ENCODE assay signal across 12 cellular contexts in genomic region chr1:211920141-211920572, GRCh38.
DNase-seq lines count a peak whose midpoint lies in the region; ATAC-seq, FAIRE-seq and TF ChIP-seq lines count a peak whose summit lies in the region.
"Had no signal": no experiment of that assay in that cellular context is flagged by ENCODE, and none has a peak within 500 bp of the region (broad histone marks: within the 10 kb centered on the region; RNA-seq: fewer than 3 reads in every experiment).

No MANE protein-coding gene starts in this region.

- WGBS in HepG2 (ENCODE audit: low lambda C conversion rate), result 30% methylated on average over 5 of the region's 5 CpGs

- H3K79me2 ChIP-seq in HepG2 (ENCODE audit: insufficient read depth, low read length), result no peaks in the 10 kb centered on the region
- no peaks in the 10 kb centered on the region for H3K79me2 ChIP-seq in GM23338 (replicated peaks; ENCODE audit: insufficient read depth)

- no peak for ATAC-seq in activated naive CD8-positive, alpha-beta T cell treated with anti-CD3 and anti-CD28 coated beads, Interleukin-2, amount 50 U/mL, for 24 hours
- ATAC-seq in HepG2 (0 out of 3 replicates have a peak, but pooled peaks have one; percentile 8), GM23338 (no peak)
- no peak for ATAC-seq in naive thymus-derived CD4-positive, alpha-beta T cell

- H3K4me2 ChIP-seq in HepG2 (ENCODE audit: low read depth, low read length) (peak overlapping the region; percentile 72), GM23338 (no peak overlapping the region)

- no peaks in the 10 kb centered on the region for H3K36me3 ChIP-seq in HepG2 (replicated peaks in 1 of 2; ENCODE audit: control insufficient read depth in 1 of 2, insufficient read depth in 2 of 2, low read length in 2 of 2)
- no peaks in the 10 kb centered on the region for H3K36me3 ChIP-seq in naive thymus-derived CD4-positive, alpha-beta T cell (ENCODE audit: control insufficient read depth in 2 of 3, insufficient read depth in 3 of 3, low read length in 3 of 3)
- H3K36me3 ChIP-seq in GM23338 (ENCODE audit: insufficient read depth), result no peaks in the 10 kb centered on the region
- H3K36me3 ChIP-seq in WERI-Rb-1, result no peaks in the 10 kb centered on the region

- peak overlapping the region; percentile 26 for H3K27ac Mint-ChIP-seq in activated naive CD8-positive, alpha-beta T cell treated with anti-CD3 and anti-CD28 coated beads, Interleukin-2, amount 50 U/mL, for 24 hours
- H3K27ac Mint-ChIP-seq in activated naive CD8-positive, alpha-beta T cell treated with anti-CD3 and anti-CD28 coated beads for 36 hours, result no peak overlapping the region
- no peak overlapping the region for H3K27ac Mint-ChIP-seq in naive thymus-derived CD4-positive, alpha-beta T cell
- no peak overlapping the region for H3K27ac Mint-ChIP-seq in GM23338

- TF ChIP-seq CTCF in HepG2 (CRISPR knock-in tag; IDR thresholded peaks at IDR 0.05) (no peak; the same call in 1 of the 2 replicates), GM23338 (conservative IDR thresholded peaks at IDR 0.05; ENCODE audit: low read depth in 2 of 2) (no peak), WERI-Rb-1 (IDR thresholded peaks at IDR 0.05; ENCODE audit: low read depth, low read length) (no peak)

- H3K27ac ChIP-seq in HepG2 (ENCODE audit: extremely low read length, insufficient read depth, low read length), result peak overlapping the region; percentile 78
- H3K27ac ChIP-seq in naive thymus-derived CD4-positive, alpha-beta T cell (ENCODE audit: low read depth, low read length), result no peak overlapping the region
- no peak overlapping the region for H3K27ac ChIP-seq in GM23338 (ENCODE audit: low read depth)
- no peak overlapping the region for H3K27ac ChIP-seq in WERI-Rb-1

- H3K27me3 ChIP-seq in HepG2 (ENCODE audit: control insufficient read depth in 1 of 2, insufficient read depth in 2 of 2, low read length in 2 of 2) (no peaks in the 10 kb centered on the region), GM23338 (ENCODE audit: insufficient read depth) (no peaks in the 10 kb centered on the region), WERI-Rb-1 (ENCODE audit: insufficient read depth, low read depth, severe bottlenecking) (no peaks in the 10 kb centered on the region)
- H3K27me3 ChIP-seq in naive thymus-derived CD4-positive, alpha-beta T cell (ENCODE audit: control insufficient read depth in 2 of 2, insufficient read depth in 2 of 2, low read length in 2 of 2), result no peaks in the 10 kb centered on the region

- TF ChIP-seq RAD21 in HepG2 (CRISPR knock-in tag; IDR thresholded peaks at IDR 0.05), result no peak

- peak overlapping the region in 2 of 3 experiments; percentile 28 to 42; a peak in 2 of 6 replicates for H3K4me3 ChIP-seq in HepG2 (replicated peaks in 1 of 3; ENCODE audit: insufficient read depth in 1 of 3, low read depth in 2 of 3, low read length in 3 of 3)
- H3K4me3 ChIP-seq in naive thymus-derived CD4-positive, alpha-beta T cell (ENCODE audit: low read length), result no peak overlapping the region
- no peak overlapping the region for H3K4me3 ChIP-seq in GM23338
- no peak overlapping the region for H3K4me3 ChIP-seq in WERI-Rb-1 (ENCODE audit: low read depth, low read length)
- H3K4me3 ChIP-seq: skin epidermis had no signal

- H3K27me3 Mint-ChIP-seq in activated naive CD8-positive, alpha-beta T cell treated with anti-CD3 and anti-CD28 coated beads, Interleukin-2, amount 50 U/mL, for 24 hours, result peaks cover 24% of the 10 kb centered on the region
- H3K27me3 Mint-ChIP-seq in activated naive CD8-positive, alpha-beta T cell treated with anti-CD3 and anti-CD28 coated beads for 36 hours, result peaks cover 9% of the 10 kb centered on the region
- H3K27me3 Mint-ChIP-seq in naive thymus-derived CD4-positive, alpha-beta T cell, result peaks cover 3 to 60% (median 12%) of the 10 kb centered on the region in 5 donors
- H3K27me3 Mint-ChIP-seq in GM23338 (ENCODE audit: insufficient read depth, low read depth, poor library complexity), result peaks cover 6% of the 10 kb centered on the region

- in situ Hi-C loops in HepG2 (cut with HindIII; ENCODE audit: extremely low pct_ligation_motif_present, low pct_unique_long_range_greater_than_20kb), result no loop called here

- FAIRE-seq in HepG2 (lab: Jason Lieb, UNC), result peak; percentile 32
- FAIRE-seq: GM12892 had no signal

- no peak for DNase-seq in activated naive CD8-positive, alpha-beta T cell treated with anti-CD3 and anti-CD28 coated beads, Interleukin-2, amount 50 U/mL, for 24 hours
- DNase-seq in activated naive CD8-positive, alpha-beta T cell treated with anti-CD3 and anti-CD28 coated beads for 36 hours, result no peak
- DNase-seq in brain pericyte (ENCODE audit: low read depth, low spot score) (peak; percentile 33), HepG2 (ENCODE audit: low spot score) (no peak), GM23338 (ENCODE audit: low spot score) (no peak), globus pallidus (ENCODE audit: low spot score) (no peak), WERI-Rb-1 (no peak)
- no peak for DNase-seq in naive thymus-derived CD4-positive, alpha-beta T cell
- DNase-seq: activated CD8-positive, alpha-beta memory T cell treated with anti-CD3 and anti-CD28 coated beads, Interleukin-2, amount 50 U/mL, for 48 hours; NCI-H1436 treated with DMSO at 0.1 percent for 48 hours had no signal

- no peaks in the 10 kb centered on the region for H3K36me3 Mint-ChIP-seq in activated naive CD8-positive, alpha-beta T cell treated with anti-CD3 and anti-CD28 coated beads, Interleukin-2, amount 50 U/mL, for 24 hours (ENCODE audit: low read depth)
- H3K36me3 Mint-ChIP-seq in activated naive CD8-positive, alpha-beta T cell treated with anti-CD3 and anti-CD28 coated beads for 36 hours, result no peaks in the 10 kb centered on the region
- H3K36me3 Mint-ChIP-seq in naive thymus-derived CD4-positive, alpha-beta T cell, result no peaks in the 10 kb centered on the region
- H3K36me3 Mint-ChIP-seq in GM23338 (ENCODE audit: low read depth), result no peaks in the 10 kb centered on the region

- CTCF ChIA-PET in HepG2 (lab: Yijun Ruan, JAX; ENCODE audit: low intra/inter-chr PET ratio, low total read pairs), result no interaction called here
- CTCF ChIA-PET in naive thymus-derived CD4-positive, alpha-beta T cell (lab: Charles Lee), result no interaction called here

- BruUV-seq in HepG2 (replicated peaks; lab: Mats Ljungman, UMichigan), result no TSS peak

- H3K9ac ChIP-seq in HepG2 (ENCODE audit: insufficient read depth, low read depth, low read length), result peak overlapping the region; percentile 37; the same call in 1 of the 2 replicates

- no peaks in the 10 kb centered on the region for H3K9me2 ChIP-seq in GM23338 (ENCODE audit: insufficient read depth)

- no peaks in the 10 kb centered on the region for H3K9me3 Mint-ChIP-seq in activated naive CD8-positive, alpha-beta T cell treated with anti-CD3 and anti-CD28 coated beads, Interleukin-2, amount 50 U/mL, for 24 hours
- H3K9me3 Mint-ChIP-seq in activated naive CD8-positive, alpha-beta T cell treated with anti-CD3 and anti-CD28 coated beads for 36 hours, result no peaks in the 10 kb centered on the region
- H3K9me3 Mint-ChIP-seq in naive thymus-derived CD4-positive, alpha-beta T cell, result peaks cover 0 to 4% (median 0%) of the 10 kb centered on the region in 11 donors
- no peaks in the 10 kb centered on the region for H3K9me3 Mint-ChIP-seq in GM23338

- TF ChIP-seq EP300 in HepG2 (IDR thresholded peaks at IDR 0.05; ENCODE audit: low read depth in 2 of 2, low read length in 2 of 2) (no peak), HepG2 (CRISPR knock-in tag; IDR thresholded peaks at IDR 0.05; ENCODE audit: borderline replicate concordance) (no peak)

- H3K9me3 ChIP-seq in HepG2 (ENCODE audit: low read length), result no peaks in the 10 kb centered on the region
- no peaks in the 10 kb centered on the region for H3K9me3 ChIP-seq in naive thymus-derived CD4-positive, alpha-beta T cell (ENCODE audit: control insufficient read depth in 2 of 3, low read length in 3 of 3)
- no peaks in the 10 kb centered on the region for H3K9me3 ChIP-seq in WERI-Rb-1 (ENCODE audit: severe bottlenecking)

- POLR2A ChIA-PET in HepG2 (lab: Yijun Ruan, JAX), result interaction anchor here (0.7 to 2.3 kb wide), 6 partner anchors 9 to 115 kb away, joined by 3 to 12 read pairs (median 4); partner anchors contain the start of genes DTL and INTS7
- POLR2A ChIA-PET in naive thymus-derived CD4-positive, alpha-beta T cell (lab: Charles Lee), result no interaction called here

- no peaks in the 10 kb centered on the region for H3F3A ChIP-seq in GM23338 (replicated peaks; ENCODE audit: low read depth)

- peaks cover 71% of the 10 kb centered on the region for H3K4me1 ChIP-seq in HepG2 (ENCODE audit: insufficient read depth, low read length)
- no peaks in the 10 kb centered on the region for H3K4me1 ChIP-seq in naive thymus-derived CD4-positive, alpha-beta T cell (ENCODE audit: control insufficient read depth in 2 of 2, insufficient read depth in 2 of 2, low read length in 2 of 2)
- H3K4me1 ChIP-seq in GM23338 (ENCODE audit: insufficient read depth), result no peaks in the 10 kb centered on the region; the same call in 1 of the 2 replicates

- no peaks in the 10 kb centered on the region for H4K20me1 ChIP-seq in HepG2 (ENCODE audit: insufficient read depth, low read length)
- H4K20me1 ChIP-seq in GM23338 (replicated peaks; ENCODE audit: insufficient read depth), result no peaks in the 10 kb centered on the region

- H3K4me3 Mint-ChIP-seq in activated naive CD8-positive, alpha-beta T cell treated with anti-CD3 and anti-CD28 coated beads, Interleukin-2, amount 50 U/mL, for 24 hours, result no peak overlapping the region
- no peak overlapping the region for H3K4me3 Mint-ChIP-seq in activated naive CD8-positive, alpha-beta T cell treated with anti-CD3 and anti-CD28 coated beads for 36 hours
- no peak overlapping the region for H3K4me3 Mint-ChIP-seq in naive thymus-derived CD4-positive, alpha-beta T cell
- H3K4me3 Mint-ChIP-seq in GM23338, result no peak overlapping the region

- H2AFZ ChIP-seq in HepG2 (ENCODE audit: low read length) (peak overlapping the region; percentile 30), GM23338 (no peak overlapping the region; the same call in 1 of the 2 replicates)

- no peaks in the 10 kb centered on the region for H3K4me1 Mint-ChIP-seq in activated naive CD8-positive, alpha-beta T cell treated with anti-CD3 and anti-CD28 coated beads, Interleukin-2, amount 50 U/mL, for 24 hours
- H3K4me1 Mint-ChIP-seq in activated naive CD8-positive, alpha-beta T cell treated with anti-CD3 and anti-CD28 coated beads for 36 hours, result no peaks in the 10 kb centered on the region
- H3K4me1 Mint-ChIP-seq in naive thymus-derived CD4-positive, alpha-beta T cell, result peaks cover 0 to 6% (median 0%) of the 10 kb centered on the region in 7 donors
- peaks cover 6% of the 10 kb centered on the region; the same call in 2 of the 3 replicates for H3K4me1 Mint-ChIP-seq in GM23338

- no peak for TF ChIP-seq POLR2A in HepG2 (IDR thresholded peaks at IDR 0.05; ENCODE audit: insufficient read depth in 1 of 2, low read depth in 2 of 2, low read length in 2 of 2)

- intact Hi-C loops in HepG2 (cut with micrococcal nuclease; ENCODE audit: unreplicated experiment), result no loop called here
- intact Hi-C loops in naive thymus-derived CD4-positive, alpha-beta T cell (cut with micrococcal nuclease), result no loop called here

TF ChIP-seq in GM23338, 12 proteins besides CTCF, POLR2A, EP300 and RAD21:
- TF ChIP-seq JUNB (IDR thresholded peaks at IDR 0.05; ENCODE audit: unreplicated experiment) (no peak), ZNF114 (CRISPR knock-in tag; IDR thresholded peaks at IDR 0.05) (no peak)
TF ChIP-seq in GM23338: peak in this region for 0.

Comparison
In these comparisons a context has a peak if more than half of its experiments do, and no peak if none do; other contexts are left out.
1. H3K4me3 ChIP-seq: peak in HepG2 (2 of 3); none in naive thymus-derived CD4-positive, alpha-beta T cell (single experiment), GM23338 (single experiment) and WERI-Rb-1 (single experiment).